ENCODE assay signal across 8 cellular contexts in the genomic region with DNA sequence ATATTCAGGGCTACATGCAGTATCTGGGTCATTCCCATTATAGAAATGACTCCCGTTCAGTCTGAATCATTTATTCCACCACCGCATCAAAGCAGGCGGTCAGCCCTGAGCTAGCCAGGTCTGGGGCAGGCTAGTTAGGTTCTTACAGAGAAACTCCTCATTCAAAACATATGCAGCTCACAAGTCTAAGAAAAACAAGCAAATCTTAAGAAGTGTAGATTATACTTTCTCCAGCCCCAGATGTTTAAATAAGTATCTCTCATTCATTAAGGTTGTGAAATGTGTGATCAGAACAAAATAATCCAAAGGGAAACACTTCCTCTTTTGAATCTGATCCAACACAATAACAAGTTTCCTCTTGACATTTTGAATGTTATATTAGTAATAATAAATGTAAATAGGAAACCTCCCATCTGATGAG.
DNase-seq lines count a peak whose midpoint lies in the region; ATAC-seq, FAIRE-seq and TF ChIP-seq lines count a peak whose summit lies in the region.

No MANE protein-coding gene starts in this region.

- peak overlapping the region; percentile 10 to 48 for H3K4me3 ChIP-seq in right atrium auricular region
- peak overlapping the region in 1 of 2 donors; percentile 53 for H3K4me3 ChIP-seq in gastroesophageal sphincter

- WGBS in gastroesophageal sphincter (ENCODE audit: low coverage in 1 of 2), 2 donors = 24 to 28% methylated on average over 2 to 3 of the region's 3 CpGs

- no peak for ATAC-seq in gastroesophageal sphincter
- ATAC-seq in left lobe of liver = no peak

- TF ChIP-seq CTCF in right atrium auricular region (IDR thresholded peaks at IDR 0.05) (no peak), gastroesophageal sphincter (IDR thresholded peaks at IDR 0.05) (no peak)

- peak; percentile 22 for DNase-seq in HTR-8/SVneo (ENCODE audit: insufficient read length, low spot score)
- peak; percentile 69 to 74 for DNase-seq in activated T-cell treated with anti-CD3 and anti-CD28 coated beads, Interleukin-2, amount 50 U/mL, for 48 hours
- no peak for DNase-seq in right atrium auricular region (ENCODE audit: low spot score)
- peak; percentile 79 for DNase-seq in stimulated activated CD8-positive, alpha-beta memory T cell treated with anti-CD3 and anti-CD28 coated beads, Interleukin-4, amount 100 ng/mL, for 48 hours
- DNase-seq in left lobe of liver (ENCODE audit: low spot score) = no peak
- DNase-seq in cerebellar cortex (ENCODE audit: low spot score) = no peak
- no peak for DNase-seq in NCI-H2171 (lab: John Stamatoyannopoulos, UW)

- H3K4me1 ChIP-seq in right atrium auricular region (peaks cover 0 to 24% of the 10 kb centered on the region in 2 donors), gastroesophageal sphincter (peaks cover 0 to 37% (median 6%) of the 10 kb centered on the region in 3 donors)

- H3K9me3 ChIP-seq in right atrium auricular region (no peaks in the 10 kb centered on the region), gastroesophageal sphincter (no peaks in the 10 kb centered on the region)

- H3K36me3 ChIP-seq in right atrium auricular region (no peaks in the 10 kb centered on the region), gastroesophageal sphincter (no peaks in the 10 kb centered on the region)

- H3K27me3 ChIP-seq in right atrium auricular region = no peaks in the 10 kb centered on the region
- H3K27me3 ChIP-seq in gastroesophageal sphincter = no peaks in the 10 kb centered on the region

- FAIRE-seq in HTR-8/SVneo (lab: Jason Lieb, UNC) = no peak

- peak overlapping the region in 1 of 2 donors; percentile 81 for H3K27ac ChIP-seq in right atrium auricular region
- H3K27ac ChIP-seq in gastroesophageal sphincter = peak overlapping the region in 1 of 4 donors; percentile 76

- TF ChIP-seq EP300 in gastroesophageal sphincter (IDR thresholded peaks at IDR 0.05) = no peak

- no peak for TF ChIP-seq POLR2A in gastroesophageal sphincter (IDR thresholded peaks at IDR 0.05)

Comparison
In these comparisons a context has a peak if more than half of its experiments do, and no peak if none do; other contexts are left out.
1. DNase-seq: peak in HTR-8/SVneo (single experiment), activated T-cell treated with anti-CD3 and anti-CD28 coated beads, Interleukin-2, amount 50 U/mL, for 48 hours (2 of 2) and stimulated activated CD8-positive, alpha-beta memory T cell treated with anti-CD3 and anti-CD28 coated beads, Interleukin-4, amount 100 ng/mL, for 48 hours (single experiment); none in right atrium auricular region (single experiment), left lobe of liver (single experiment), cerebellar cortex (single experiment) and NCI-H2171 (single experiment).